8 cellular contexts compared by ENCODE assay signal in genomic region chr6:135054575-135055498, GRCh38. TPM values are rescaled to one million over a fixed set of nuclear protein-coding genes. Genes with fewer than 3 reads are reported as not detected.
DNase-seq lines count a peak whose midpoint lies in the region; ATAC-seq lines count a peak whose summit lies in the region.

Gene HBS1L, minus strand, starts transcription at chr6:135054822. Its CDS starts 131 bp downstream, at chr6:135054691.

- peaks cover 3 to 32% (median 19%) of the 10 kb centered on the region in 11 experiments; a peak in 21 of 22 replicates for H3K36me3 ChIP-seq in BLaER1 treated with 17β-estradiol and CSF1 and Interleukin-3, amounts not matched to agents 10 nM and 100 nM

- peaks cover 0 to 35% (median 27%) of the 10 kb centered on the region in 11 experiments; a peak in 17 of 22 replicates for H4K20me1 ChIP-seq in BLaER1 treated with 17β-estradiol and CSF1 and Interleukin-3, amounts not matched to agents 10 nM and 100 nM

- intact Hi-C loops in left colon (cut with DNase I, micrococcal nuclease), result no loop called here

- H3K4me1 ChIP-seq in BLaER1 treated with 17β-estradiol and CSF1 and Interleukin-3, amounts not matched to agents 10 nM and 100 nM, result peaks cover 26 to 41% (median 34%) of the 10 kb centered on the region in 10 experiments

- DNase-seq in NCI-H748 (lab: John Stamatoyannopoulos, UW; ENCODE audit: unreplicated experiment), result peak; percentile 98
- peak; percentile 94 for DNase-seq in activated CD4-positive, alpha-beta T cell treated with anti-CD3 and anti-CD28 coated beads, Interleukin-2, amount 50 U/mL, for 1 hour
- peak; percentile 80 for DNase-seq in cortex of kidney (lab: John Stamatoyannopoulos, UW)
- DNase-seq in left colon, result peak; percentile 97
- DNase-seq in stimulated activated CD4-positive, alpha-beta T cell treated with anti-CD3 and anti-CD28 coated beads, Interleukin-1b, Interleukin-23, amount 100 ng/mL, for 48 hours, result peak; percentile 99

- H3K4me2 ChIP-seq in BLaER1 treated with 17β-estradiol and CSF1 and Interleukin-3, amounts not matched to agents 10 nM and 100 nM, result peak within 1 kb of the TSS; percentile 84 to 93 (median 88)

- H3K9ac ChIP-seq in BLaER1 treated with 17β-estradiol and CSF1 and Interleukin-3, amounts not matched to agents 10 nM and 100 nM, result peak within 1 kb of the TSS; percentile 86 to 93 (median 89)

- peak within 1 kb of the TSS; percentile 84 to 92 (median 88) for H3K27ac ChIP-seq in BLaER1 treated with 17β-estradiol and CSF1 and Interleukin-3, amounts not matched to agents 10 nM and 100 nM

- no peaks in the 10 kb centered on the region for H3K27me3 ChIP-seq in BLaER1 treated with 17β-estradiol and CSF1 and Interleukin-3, amounts not matched to agents 10 nM and 100 nM

- H3K4me3 ChIP-seq in BLaER1 treated with 17β-estradiol and CSF1 and Interleukin-3, amounts not matched to agents 10 nM and 100 nM, result peak within 1 kb of the TSS; percentile 68 to 88 (median 80)

- ATAC-seq in GM19351 (IDR thresholded peaks at IDR 0.05; ENCODE audit: unreplicated experiment) (peak; percentile 96), HG03521 (IDR thresholded peaks at IDR 0.05; ENCODE audit: unreplicated experiment) (peak; percentile 98), left colon (peak; percentile 100)

- no peaks in the 10 kb centered on the region for H3K9me3 ChIP-seq in BLaER1 treated with 17β-estradiol and CSF1 and Interleukin-3, amounts not matched to agents 10 nM and 100 nM (replicated peaks in 1 of 11)

RNA-seq across cellular contexts. Expression of gene HBS1L, which starts in this region (rescaled TPM):
- 10 to 100 TPM; 48.9 to 50.0 TPM for total RNA-seq in left colon

Comparison
In these comparisons a context has a peak if more than half of its experiments do, and no peak if none do; other contexts are left out.
1. Peak in every context shown above with its lines: DNase-seq, ATAC-seq, H3K4me3 ChIP-seq and H3K27ac ChIP-seq.